Comparison of ENCODE assay signal across 12 cellular contexts in the genomic region with DNA sequence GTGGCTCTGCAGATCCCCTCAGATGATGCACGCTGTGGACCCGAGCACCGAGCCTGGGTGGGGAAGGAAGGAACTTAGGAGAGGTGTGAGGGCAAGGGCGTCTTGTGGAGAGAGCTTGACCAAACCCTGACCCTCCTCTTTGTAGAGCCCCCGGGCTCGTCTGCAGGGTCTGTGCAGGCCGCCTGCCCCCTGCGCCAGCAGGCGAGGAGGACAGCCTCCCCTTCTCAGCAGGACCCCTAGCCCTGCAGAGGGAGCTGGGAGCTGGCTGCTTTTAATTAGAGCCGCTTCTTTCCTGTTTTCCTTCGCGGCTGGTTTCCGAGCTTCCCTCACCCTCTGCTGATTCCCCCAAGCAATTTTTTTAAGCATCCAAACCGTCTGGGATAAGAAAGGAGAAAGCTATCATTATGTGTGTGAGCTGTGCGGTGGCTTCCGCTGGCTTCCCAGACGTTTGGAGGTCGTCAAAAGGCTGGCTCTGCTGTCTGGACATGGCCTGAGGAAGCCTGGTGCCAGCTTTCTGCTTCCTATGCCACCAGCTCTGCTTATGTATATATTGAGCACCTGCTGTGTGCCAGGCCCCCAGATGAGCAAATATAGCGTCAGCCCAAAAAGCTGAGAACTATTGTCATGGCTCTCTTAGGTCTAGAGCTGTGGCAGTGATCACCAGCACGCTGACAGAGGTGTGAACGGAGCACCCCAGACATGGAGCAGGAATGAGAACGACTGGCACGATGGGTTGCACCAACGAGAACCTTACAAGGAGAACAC.
DNase-seq lines count a peak whose midpoint lies in the region; ATAC-seq, FAIRE-seq and TF ChIP-seq lines count a peak whose summit lies in the region.
"Had no signal": no experiment of that assay in that cellular context is flagged by ENCODE, and none has a peak within 500 bp of the region (broad histone marks: within the 10 kb centered on the region; RNA-seq: fewer than 3 reads in every experiment).

No MANE protein-coding gene starts in this region.

- no peak overlapping the region for H3K27ac ChIP-seq in CD8-positive, alpha-beta T cell (ENCODE audit: low read depth, low read length)
- no peak overlapping the region for H3K27ac ChIP-seq in pancreas

- no peaks in the 10 kb centered on the region for H3K27me3 Mint-ChIP-seq in CD8-positive, alpha-beta T cell (ENCODE audit: low read depth)
- no peaks in the 10 kb centered on the region for H3K27me3 Mint-ChIP-seq in IgD-negative memory B cell
- H3K27me3 Mint-ChIP-seq in activated naive CD8-positive, alpha-beta T cell treated with anti-CD3 and anti-CD28 coated beads, Interleukin-2, amount 50 U/mL, for 24 hours = no peaks in the 10 kb centered on the region
- H3K27me3 Mint-ChIP-seq in naive thymus-derived CD8-positive, alpha-beta T cell = no peaks in the 10 kb centered on the region

- H3K4me1 ChIP-seq in CD8-positive, alpha-beta T cell (ENCODE audit: insufficient read depth, low read length) = peaks cover 61% of the 10 kb centered on the region
- H3K4me1 ChIP-seq in pancreas = peaks cover 0 to 4% (median 0%) of the 10 kb centered on the region in 3 donors

- CTCF ChIA-PET in CD8-positive, alpha-beta T cell (lab: Charles Lee) = interaction anchor here (0.8 to 1.2 kb wide), 4 partner anchors 65 to 172 kb away, joined by 3 read pairs; no protein-coding TSS in a partner anchor

- TF ChIP-seq CTCF in CD8-positive, alpha-beta T cell (IDR thresholded peaks at IDR 0.05) = no peak
- no peak for TF ChIP-seq CTCF in pancreas (IDR thresholded peaks at IDR 0.05)

- H3K36me3 ChIP-seq in CD8-positive, alpha-beta T cell (ENCODE audit: insufficient read depth, low read length) = no peaks in the 10 kb centered on the region
- H3K36me3 ChIP-seq in pancreas = no peaks in the 10 kb centered on the region

- H3K4me1 Mint-ChIP-seq in CD8-positive, alpha-beta T cell (ENCODE audit: low read depth) = peaks cover 64% of the 10 kb centered on the region
- peaks cover 32 to 45% (median 38%) of the 10 kb centered on the region in 3 donors for H3K4me1 Mint-ChIP-seq in IgD-negative memory B cell
- peaks cover 71% of the 10 kb centered on the region for H3K4me1 Mint-ChIP-seq in activated naive CD8-positive, alpha-beta T cell treated with anti-CD3 and anti-CD28 coated beads, Interleukin-2, amount 50 U/mL, for 24 hours
- H3K4me1 Mint-ChIP-seq in naive thymus-derived CD8-positive, alpha-beta T cell = peaks cover 46 to 73% (median 68%) of the 10 kb centered on the region in 4 donors

- no peak for FAIRE-seq in pancreas (lab: Jason Lieb, UNC)
- FAIRE-seq: colon had no signal

- peak overlapping the region; percentile 38 for H3K4me3 Mint-ChIP-seq in CD8-positive, alpha-beta T cell
- H3K4me3 Mint-ChIP-seq in IgD-negative memory B cell = no peak overlapping the region
- H3K4me3 Mint-ChIP-seq in activated naive CD8-positive, alpha-beta T cell treated with anti-CD3 and anti-CD28 coated beads, Interleukin-2, amount 50 U/mL, for 24 hours = no peak overlapping the region
- peak overlapping the region; percentile 9 to 81 (median 68) for H3K4me3 Mint-ChIP-seq in naive thymus-derived CD8-positive, alpha-beta T cell

- WGBS in pancreas, 2 donors = 87 to 94% methylated on average over 24 of the region's 24 CpGs

- H3K36me3 Mint-ChIP-seq in CD8-positive, alpha-beta T cell = no peaks in the 10 kb centered on the region
- peaks cover 2% of the 10 kb centered on the region for H3K36me3 Mint-ChIP-seq in IgD-negative memory B cell
- peaks cover 5% of the 10 kb centered on the region for H3K36me3 Mint-ChIP-seq in activated naive CD8-positive, alpha-beta T cell treated with anti-CD3 and anti-CD28 coated beads, Interleukin-2, amount 50 U/mL, for 24 hours (ENCODE audit: low read depth)
- no peaks in the 10 kb centered on the region for H3K36me3 Mint-ChIP-seq in naive thymus-derived CD8-positive, alpha-beta T cell

- no peaks in the 10 kb centered on the region for H3K27me3 ChIP-seq in CD8-positive, alpha-beta T cell (ENCODE audit: insufficient read depth, low read length)
- no peaks in the 10 kb centered on the region for H3K27me3 ChIP-seq in pancreas

- H3K9me3 Mint-ChIP-seq in CD8-positive, alpha-beta T cell = no peaks in the 10 kb centered on the region
- H3K9me3 Mint-ChIP-seq in IgD-negative memory B cell = no peaks in the 10 kb centered on the region
- H3K9me3 Mint-ChIP-seq in activated naive CD8-positive, alpha-beta T cell treated with anti-CD3 and anti-CD28 coated beads, Interleukin-2, amount 50 U/mL, for 24 hours = peaks cover 4% of the 10 kb centered on the region
- peaks cover 0 to 4% (median 0%) of the 10 kb centered on the region in 9 donors for H3K9me3 Mint-ChIP-seq in naive thymus-derived CD8-positive, alpha-beta T cell

- no peak overlapping the region for H3K4me3 ChIP-seq in CD8-positive, alpha-beta T cell (ENCODE audit: low read depth, low read length)
- no peak overlapping the region for H3K4me3 ChIP-seq in pancreas

- intact Hi-C loops in CD8-positive, alpha-beta T cell (cut with DNase I, micrococcal nuclease) = loop anchor here (5.0 to 10.0 kb wide), 3 partner anchors 72 to 1095 kb away; a partner anchor contains a TSS
- intact Hi-C loops in pancreas (cut with DNase I) = no loop called here

- DNase-seq in CD8-positive, alpha-beta T cell = peak in 2 of 7 experiments; percentile 39 to 67
- no peak for DNase-seq in activated naive CD8-positive, alpha-beta T cell treated with anti-CD3 and anti-CD28 coated beads, Interleukin-2, amount 50 U/mL, for 24 hours
- peak in 2 of 10 donors; percentile 41 to 49 for DNase-seq in naive thymus-derived CD8-positive, alpha-beta T cell
- DNase-seq in stimulated activated CD4-positive, alpha-beta T cell treated with anti-CD3 and anti-CD28 coated beads, Interleukin-12 subunit alpha, Interleukin-12 subunit beta, amount 100 ng/mL, for 4 hours = no peak
- DNase-seq in pancreas (no peak), hypothalamus (lab: John Stamatoyannopoulos, UW) (no peak)
- DNase-seq: DND-41, kidney glomerular epithelial cell, NCI-H1105 had no signal

- ATAC-seq in CD8-positive, alpha-beta T cell = no peak
- ATAC-seq in activated naive CD8-positive, alpha-beta T cell treated with anti-CD3 and anti-CD28 coated beads, Interleukin-2, amount 50 U/mL, for 24 hours = no peak
- ATAC-seq in naive thymus-derived CD8-positive, alpha-beta T cell = peak in 1 of 2 donors; percentile 29
- no peak for ATAC-seq in HG03159 (IDR thresholded peaks at IDR 0.05; ENCODE audit: unreplicated experiment)
- no peak for ATAC-seq in pancreas

- peak overlapping the region; percentile 96 for H3K27ac Mint-ChIP-seq in CD8-positive, alpha-beta T cell
- peak overlapping the region in 2 of 3 donors; percentile 11 to 39 for H3K27ac Mint-ChIP-seq in IgD-negative memory B cell
- peak overlapping the region; percentile 94 for H3K27ac Mint-ChIP-seq in activated naive CD8-positive, alpha-beta T cell treated with anti-CD3 and anti-CD28 coated beads, Interleukin-2, amount 50 U/mL, for 24 hours
- peak overlapping the region in 9 of 10 donors; percentile 63 to 98 (median 95) for H3K27ac Mint-ChIP-seq in naive thymus-derived CD8-positive, alpha-beta T cell

- H3K9me3 ChIP-seq in CD8-positive, alpha-beta T cell (ENCODE audit: low read length) = no peaks in the 10 kb centered on the region
- H3K9me3 ChIP-seq in pancreas = no peaks in the 10 kb centered on the region

- POLR2A ChIA-PET in CD8-positive, alpha-beta T cell (lab: Charles Lee) = interaction anchor here (0.9 to 3.4 kb wide), 6 partner anchors 10 to 208 kb away, joined by 3 to 22 read pairs (median 4); a partner anchor contains a TSS
- POLR2A ChIA-PET in naive thymus-derived CD8-positive, alpha-beta T cell (lab: Charles Lee) = interaction anchor here (0.9 to 7.8 kb wide), 5 partner anchors 9 to 159 kb away, joined by 3 to 92 read pairs (median 17); a partner anchor contains a TSS

Comparison
In these comparisons a context has a peak if more than half of its experiments do, and no peak if none do; other contexts are left out.
1. H3K27ac Mint-ChIP-seq: peak in every context shown above with its lines; median percentile 96 in CD8-positive, alpha-beta T cell; 95 in naive thymus-derived CD8-positive, alpha-beta T cell; 94 in activated naive CD8-positive, alpha-beta T cell treated with anti-CD3 and anti-CD28 coated beads, Interleukin-2, amount 50 U/mL, for 24 hours; 25 in IgD-negative memory B cell.
2. H3K4me3 Mint-ChIP-seq: peak in CD8-positive, alpha-beta T cell (single experiment) and naive thymus-derived CD8-positive, alpha-beta T cell (10 of 10); none in IgD-negative memory B cell (0 of 4) and activated naive CD8-positive, alpha-beta T cell treated with anti-CD3 and anti-CD28 coated beads, Interleukin-2, amount 50 U/mL, for 24 hours (single experiment).
3. intact Hi-C loops: an anchor here in CD8-positive, alpha-beta T cell (5.0 to 10.0 kb wide); none called in pancreas.